Comparison of ENCODE assay signal across 8 cellular contexts in the genomic region with DNA sequence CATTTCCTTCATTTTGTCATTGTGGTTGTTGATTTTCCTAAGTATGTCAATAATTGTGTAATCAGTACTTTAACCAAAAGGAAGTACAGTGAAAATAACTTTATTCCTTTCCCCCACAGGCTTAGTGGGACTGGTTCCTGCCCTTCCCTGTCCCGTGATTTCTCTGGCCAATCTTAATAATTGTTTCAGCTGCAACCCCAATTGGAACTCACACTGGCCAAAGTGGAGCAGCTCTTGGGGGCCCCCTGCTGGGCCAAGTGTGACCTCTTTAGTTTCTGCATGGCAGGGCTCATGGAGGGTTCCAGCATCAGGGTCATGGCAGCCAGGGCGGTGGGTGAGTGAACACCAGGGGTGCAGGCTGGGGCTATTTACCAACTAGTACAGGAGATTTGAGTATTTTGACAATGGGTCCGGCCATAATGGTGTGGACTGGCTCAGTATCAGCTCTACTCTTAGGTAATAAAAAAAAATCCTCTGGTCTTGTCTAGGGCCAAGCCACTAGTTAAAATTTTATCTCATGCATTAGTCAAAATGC. TPM values are rescaled to one million over a fixed set of nuclear protein-coding genes. Genes with fewer than 3 reads are reported as not detected.
DNase-seq lines count a peak whose midpoint lies in the region; ATAC-seq lines count a peak whose summit lies in the region.

No MANE protein-coding gene starts in this region.

- H3K4me2 ChIP-seq in Karpas-422 (ENCODE audit: low read depth, low read length, poor library complexity, severe bottlenecking): peak overlapping the region; percentile 53

- ATAC-seq in GM21515 (IDR thresholded peaks at IDR 0.05; ENCODE audit: unreplicated experiment): peak; percentile 83

- H3K9ac ChIP-seq in Karpas-422 (ENCODE audit: low read length): peak overlapping the region; percentile 38; the same call in 1 of the 2 replicates

- no peaks in the 10 kb centered on the region for H4K20me1 ChIP-seq in Karpas-422 (ENCODE audit: insufficient read depth, low read depth, low read length)

- intact Hi-C loops in posterior vena cava (cut with DNase I): no loop called here

- H3K9me2 ChIP-seq in Karpas-422 (replicated peaks; ENCODE audit: insufficient read depth, low read length): no peaks in the 10 kb centered on the region

- DNase-seq in DMS 273 (lab: John Stamatoyannopoulos, UW; ENCODE audit: unreplicated experiment): peak; percentile 93
- DNase-seq in Karpas-422: peak; percentile 95
- DNase-seq in SHP77 treated with DMSO at 0.1 percent for 48 hours (lab: John Stamatoyannopoulos, UW): peak; percentile 38
- peak; percentile 61 for DNase-seq in activated effector memory CD4-positive, alpha-beta T cell treated with Interleukin-2 at 50 U/mL for 16 hours
- peak; percentile 74 for DNase-seq in glomerular visceral epithelial cell (ENCODE audit: extremely low spot score)
- DNase-seq in posterior vena cava (ENCODE audit: low spot score): peak; percentile 92
- peak; percentile 65 for DNase-seq in ureter (ENCODE audit: low spot score)

- H3K4me3 ChIP-seq in Karpas-422 (ENCODE audit: low read length): peak overlapping the region; percentile 42; the same call in 1 of the 2 replicates

- no peaks in the 10 kb centered on the region for H3K9me3 ChIP-seq in Karpas-422 (ENCODE audit: low read length)

- H3K79me2 ChIP-seq in Karpas-422 (ENCODE audit: low read length): no peaks in the 10 kb centered on the region

- no peaks in the 10 kb centered on the region for H3K36me3 ChIP-seq in Karpas-422 (ENCODE audit: insufficient read depth, low read length)

- peaks cover 53% of the 10 kb centered on the region for H3K4me1 ChIP-seq in Karpas-422 (ENCODE audit: low read length)

- peak overlapping the region; percentile 30; the same call in 1 of the 2 replicates for H3K27ac ChIP-seq in Karpas-422 (ENCODE audit: low read length)

- H3K27me3 ChIP-seq in Karpas-422 (ENCODE audit: low read length): no peaks in the 10 kb centered on the region

- peak overlapping the region; percentile 88 for H2AFZ ChIP-seq in Karpas-422 (ENCODE audit: low read length)

RNA-seq across cellular contexts. Expression of a gene that starts 31.7 kb away (rescaled TPM):
- 43.9 and 102 TPM in 2 replicates for total RNA-seq in Karpas-422 (2014; rRNA removed; shearing (Covaris generic); ENCODE audit: low replicate concordance)
- total RNA-seq in posterior vena cava (10 to 100 TPM; 77.7 to 81.4 TPM), ureter (138 TPM)

Comparison
In these comparisons a context has a peak if more than half of its experiments do, and no peak if none do; other contexts are left out.
1. Peak in every context shown above with its lines: DNase-seq, ATAC-seq, H3K4me3 ChIP-seq and H3K27ac ChIP-seq.
2. DNase-seq: peak in every context shown above with its lines; median percentile 95 in Karpas-422; 93 in DMS 273; 92 in posterior vena cava; 74 in glomerular visceral epithelial cell; 65 in ureter; 61 in activated effector memory CD4-positive, alpha-beta T cell treated with Interleukin-2 at 50 U/mL for 16 hours; 38 in SHP77 treated with DMSO at 0.1 percent for 48 hours.